Comparison of ENCODE assay signal across 34 cellular contexts in genomic region chr2:186976329-186976728, GRCh38.
"Had no signal": no experiment of that assay in that cellular context is flagged by ENCODE, and none has a peak within 500 bp of the region (broad histone marks: within the 10 kb centered on the region; RNA-seq: fewer than 3 reads in every experiment).

No MANE protein-coding gene starts in this region.

- H3K4me3 ChIP-seq: MG63 had no signal

- H3K9me3 Mint-ChIP-seq: activated CD4-positive, alpha-beta memory T cell treated with anti-CD3 and anti-CD28 coated beads for 36 hours; activated CD4-positive, alpha-beta T cell treated with anti-CD3 and anti-CD28 coated beads, Interleukin-2, amount 10 ng/mL, durations not matched to agents 7 days and 5 days; activated naive CD8-positive, alpha-beta T cell treated with anti-CD3 and anti-CD28 coated beads for 36 hours; WTC11 had no signal

- H3K36me3 Mint-ChIP-seq: activated CD4-positive, alpha-beta memory T cell treated with anti-CD3 and anti-CD28 coated beads for 36 hours; activated CD8-positive, alpha-beta memory T cell treated with anti-CD3 and anti-CD28 coated beads, Interleukin-2, amount 10 ng/mL, durations not matched to agents 7 days and 5 days; activated naive CD8-positive, alpha-beta T cell treated with anti-CD3 and anti-CD28 coated beads for 36 hours; WTC11 had no signal

- H3K36me3 ChIP-seq: brain microvascular endothelial cell, MG63 had no signal

- H3K27me3 Mint-ChIP-seq: activated CD4-positive, alpha-beta memory T cell treated with anti-CD3 and anti-CD28 coated beads for 36 hours; activated CD4-positive, alpha-beta T cell treated with anti-CD3 and anti-CD28 coated beads for 36 hours; activated CD4-positive, alpha-beta T cell treated with anti-CD3 and anti-CD28 coated beads, Interleukin-2, amount 10 ng/mL, durations not matched to agents 7 days and 5 days; activated CD8-positive, alpha-beta memory T cell treated with anti-CD3 and anti-CD28 coated beads, Interleukin-2, amount 10 ng/mL, durations not matched to agents 7 days and 5 days; activated naive CD8-positive, alpha-beta T cell treated with anti-CD3 and anti-CD28 coated beads for 36 hours had no signal

- DNase-seq: activated CD4-positive, alpha-beta memory T cell treated with anti-CD3 and anti-CD28 coated beads for 36 hours; activated CD4-positive, alpha-beta T cell treated with anti-CD3 and anti-CD28 coated beads for 36 hours; activated CD4-positive, alpha-beta T cell treated with anti-CD3 and anti-CD28 coated beads, Interleukin-2, amount 10 ng/mL, durations not matched to agents 7 days and 5 days; activated CD8-positive, alpha-beta memory T cell treated with anti-CD3 and anti-CD28 coated beads for 24 hours; activated CD8-positive, alpha-beta memory T cell treated with anti-CD3 and anti-CD28 coated beads, Interleukin-2, amount 10 ng/mL, durations not matched to agents 7 days and 5 days; activated effector memory CD4-positive, alpha-beta T cell treated with Interleukin-2 at 50 U/mL for 16 hours; activated naive CD4-positive, alpha-beta T cell; activated naive CD4-positive, alpha-beta T cell treated with anti-CD3 and anti-CD28 coated beads, Interleukin-2, amount 50 U/mL, for 16 hours; activated naive CD8-positive, alpha-beta T cell treated with anti-CD3 and anti-CD28 coated beads for 36 hours; activated T-cell treated with anti-CD3 and anti-CD28 coated beads, Interleukin-2, amount 50 U/mL, for 48 hours; amniotic stem cell; aorta; brain microvascular endothelial cell; central memory CD4-positive, alpha-beta T cell; Kasumi-1; KBM-7; MG63; NCI-H1092; NCI-H146; NCI-H187; NCI-H2029 treated with DMSO at 0.1 percent for 48 hours; NCI-H2107; NCI-H2171; NCI-H226; NCI-H446 treated with DMSO at 0.1 percent for 48 hours; NCI-H524; NCI-H748 treated with DMSO at 0.1 percent for 48 hours; Right ventricle myocardium superior; SW 1271; T-helper 1 cell; T-helper 2 cell; T-helper 9 cell had no signal

- H3K27ac ChIP-seq: brain microvascular endothelial cell had no signal

- H3K27ac Mint-ChIP-seq: activated CD4-positive, alpha-beta memory T cell treated with anti-CD3 and anti-CD28 coated beads for 36 hours; activated CD4-positive, alpha-beta T cell treated with anti-CD3 and anti-CD28 coated beads for 36 hours; activated CD4-positive, alpha-beta T cell treated with anti-CD3 and anti-CD28 coated beads, Interleukin-2, amount 10 ng/mL, durations not matched to agents 7 days and 5 days; activated CD8-positive, alpha-beta memory T cell treated with anti-CD3 and anti-CD28 coated beads, Interleukin-2, amount 10 ng/mL, durations not matched to agents 7 days and 5 days; activated naive CD8-positive, alpha-beta T cell treated with anti-CD3 and anti-CD28 coated beads for 36 hours; WTC11 had no signal

- H3K4me3 Mint-ChIP-seq: activated CD4-positive, alpha-beta memory T cell treated with anti-CD3 and anti-CD28 coated beads for 36 hours; activated CD4-positive, alpha-beta T cell treated with anti-CD3 and anti-CD28 coated beads for 36 hours; activated CD4-positive, alpha-beta T cell treated with anti-CD3 and anti-CD28 coated beads, Interleukin-2, amount 10 ng/mL, durations not matched to agents 7 days and 5 days; activated CD8-positive, alpha-beta memory T cell treated with anti-CD3 and anti-CD28 coated beads, Interleukin-2, amount 10 ng/mL, durations not matched to agents 7 days and 5 days; activated naive CD8-positive, alpha-beta T cell treated with anti-CD3 and anti-CD28 coated beads for 36 hours; WTC11 had no signal

- H3K27me3 ChIP-seq: brain microvascular endothelial cell, MG63 had no signal

- H3K9me3 ChIP-seq: MG63 had no signal

- ATAC-seq: activated CD4-positive, alpha-beta T cell treated with anti-CD3 and anti-CD28 coated beads for 36 hours; activated CD4-positive, CD25-positive, alpha-beta regulatory T cell treated with anti-CD3 and anti-CD28 coated beads, Interleukin-2, amount 50 U/mL, for 24 hours; activated CD8-positive, alpha-beta memory T cell treated with anti-CD3 and anti-CD28 coated beads, Interleukin-2, amount 10 ng/mL, durations not matched to agents 7 days and 5 days; WTC11 had no signal

- H3K4me1 Mint-ChIP-seq: activated CD4-positive, alpha-beta T cell treated with anti-CD3 and anti-CD28 coated beads for 36 hours; activated CD4-positive, alpha-beta T cell treated with anti-CD3 and anti-CD28 coated beads, Interleukin-2, amount 10 ng/mL, durations not matched to agents 7 days and 5 days; activated CD8-positive, alpha-beta memory T cell treated with anti-CD3 and anti-CD28 coated beads, Interleukin-2, amount 10 ng/mL, durations not matched to agents 7 days and 5 days; activated naive CD8-positive, alpha-beta T cell treated with anti-CD3 and anti-CD28 coated beads for 36 hours; WTC11 had no signal
